In genomic region chr2:147288131-147288530, GRCh38 we compare ENCODE assay signal across 13 cellular contexts.
DNase-seq lines count a peak whose midpoint lies in the region; ATAC-seq and TF ChIP-seq lines count a peak whose summit lies in the region.
"Had no signal": no experiment of that assay in that cellular context is flagged by ENCODE, and none has a peak within 500 bp of the region (broad histone marks: within the 10 kb centered on the region; RNA-seq: fewer than 3 reads in every experiment).

No MANE protein-coding gene starts in this region.

- peaks cover 6% of the 10 kb centered on the region for H3K9me3 Mint-ChIP-seq in activated T-cell treated with anti-CD3 and anti-CD28 coated beads, Interleukin-2, amount 50 U/mL, for 24 hours
- peaks cover 26% of the 10 kb centered on the region for H3K9me3 Mint-ChIP-seq in activated CD4-positive, alpha-beta T cell treated with anti-CD3 and anti-CD28 coated beads, Interleukin-2, amount 10 ng/mL, durations not matched to agents 7 days and 5 days

- no peak for DNase-seq in activated T-cell treated with anti-CD3 and anti-CD28 coated beads, Interleukin-2, amount 50 U/mL, for 24 hours
- DNase-seq in activated T-cell treated with anti-CD3 and anti-CD28 coated beads, Interleukin-2, amount 50 U/mL, for 48 hours: no peak
- peak; percentile 60 for DNase-seq in activated CD4-positive, alpha-beta T cell treated with anti-CD3 and anti-CD28 coated beads, Interleukin-2, amount 10 ng/mL, durations not matched to agents 7 days and 5 days
- DNase-seq in mucosa of descending colon (no peak), LoVo (ENCODE audit: low spot score) (no peak), NCI-H2227 (lab: John Stamatoyannopoulos, UW; ENCODE audit: unreplicated experiment) (no peak)
- DNase-seq: COR-L47, mesendoderm, SK-N-SH, small intestine had no signal

- no peak overlapping the region for H3K4me3 ChIP-seq in mucosa of descending colon
- H3K4me3 ChIP-seq: A549 had no signal

- H3K9me3 ChIP-seq in mucosa of descending colon: no peaks in the 10 kb centered on the region
- H3K9me3 ChIP-seq: A549, SK-N-SH had no signal

- ATAC-seq in HG02588 (IDR thresholded peaks at IDR 0.05; ENCODE audit: unreplicated experiment) (peak; percentile 54), mucosa of descending colon (peak; percentile 44), HG03159 (IDR thresholded peaks at IDR 0.05; ENCODE audit: unreplicated experiment) (no peak)
- ATAC-seq: A549 had no signal

- H3K4me3 Mint-ChIP-seq in activated T-cell treated with anti-CD3 and anti-CD28 coated beads, Interleukin-2, amount 50 U/mL, for 24 hours: no peak overlapping the region
- no peak overlapping the region for H3K4me3 Mint-ChIP-seq in activated CD4-positive, alpha-beta T cell treated with anti-CD3 and anti-CD28 coated beads, Interleukin-2, amount 10 ng/mL, durations not matched to agents 7 days and 5 days

- H3K4me1 Mint-ChIP-seq in activated T-cell treated with anti-CD3 and anti-CD28 coated beads, Interleukin-2, amount 50 U/mL, for 24 hours (ENCODE audit: low read depth): peaks cover 45% of the 10 kb centered on the region
- H3K4me1 Mint-ChIP-seq in activated CD4-positive, alpha-beta T cell treated with anti-CD3 and anti-CD28 coated beads, Interleukin-2, amount 10 ng/mL, durations not matched to agents 7 days and 5 days: peaks cover 48% of the 10 kb centered on the region

- TF ChIP-seq CTCF in mucosa of descending colon (IDR thresholded peaks at IDR 0.05): no peak

- H3K4me1 ChIP-seq in mucosa of descending colon (ENCODE audit: low read depth): no peaks in the 10 kb centered on the region
- H3K4me1 ChIP-seq: A549 had no signal

- no peaks in the 10 kb centered on the region for H3K27me3 Mint-ChIP-seq in activated T-cell treated with anti-CD3 and anti-CD28 coated beads, Interleukin-2, amount 50 U/mL, for 24 hours
- H3K27me3 Mint-ChIP-seq in activated CD4-positive, alpha-beta T cell treated with anti-CD3 and anti-CD28 coated beads, Interleukin-2, amount 10 ng/mL, durations not matched to agents 7 days and 5 days: peaks cover 6% of the 10 kb centered on the region

- peaks cover 10% of the 10 kb centered on the region for H3K36me3 Mint-ChIP-seq in activated T-cell treated with anti-CD3 and anti-CD28 coated beads, Interleukin-2, amount 50 U/mL, for 24 hours (ENCODE audit: low read depth)
- peaks cover 34% of the 10 kb centered on the region for H3K36me3 Mint-ChIP-seq in activated CD4-positive, alpha-beta T cell treated with anti-CD3 and anti-CD28 coated beads, Interleukin-2, amount 10 ng/mL, durations not matched to agents 7 days and 5 days (ENCODE audit: low read depth)

- POLR2A ChIA-PET in activated CD4-positive, alpha-beta T cell treated with anti-CD3 and anti-CD28 coated beads, Interleukin-2, amount 10 ng/mL, durations not matched to agents 7 days and 5 days (lab: Charles Lee): no interaction called here

- peak overlapping the region; percentile 58 for H3K27ac Mint-ChIP-seq in activated T-cell treated with anti-CD3 and anti-CD28 coated beads, Interleukin-2, amount 50 U/mL, for 24 hours
- H3K27ac Mint-ChIP-seq in activated CD4-positive, alpha-beta T cell treated with anti-CD3 and anti-CD28 coated beads, Interleukin-2, amount 10 ng/mL, durations not matched to agents 7 days and 5 days: peak overlapping the region; percentile 86

- no peaks in the 10 kb centered on the region for H3K36me3 ChIP-seq in mucosa of descending colon (ENCODE audit: low read depth)

- intact Hi-C loops in mucosa of descending colon (cut with DNase I, micrococcal nuclease): no loop called here

- CTCF ChIA-PET in activated CD4-positive, alpha-beta T cell treated with anti-CD3 and anti-CD28 coated beads, Interleukin-2, amount 10 ng/mL, durations not matched to agents 7 days and 5 days (lab: Charles Lee): interaction anchor here (0.7 kb wide), 1 partner anchor 13 kb away, joined by 3 read pairs; no protein-coding TSS in a partner anchor
